ENCODE assay signal across 12 cellular contexts in genomic region chr20:52311209-52311794, GRCh38.
DNase-seq lines count a peak whose midpoint lies in the region; ATAC-seq and TF ChIP-seq lines count a peak whose summit lies in the region.
"Had no signal": no experiment of that assay in that cellular context is flagged by ENCODE, and none has a peak within 500 bp of the region (broad histone marks: within the 10 kb centered on the region; RNA-seq: fewer than 3 reads in every experiment).

No MANE protein-coding gene starts in this region.

- peak overlapping the region; percentile 23 for H3K4me3 ChIP-seq in GM23338
- H3K4me3 ChIP-seq in HUES6 (ENCODE audit: low read depth, low read length): no peak overlapping the region
- no peak overlapping the region for H3K4me3 ChIP-seq in parathyroid adenoma (ENCODE audit: low read depth, low read length)
- no peak overlapping the region for H3K4me3 ChIP-seq in PC-3 (ENCODE audit: low read length)
- H3K4me3 ChIP-seq: GM12878, GM23248 had no signal

- H3K36me3 Mint-ChIP-seq in GM23338 (ENCODE audit: low read depth): no peaks in the 10 kb centered on the region
- H3K36me3 Mint-ChIP-seq in glutamatergic neuron (ENCODE audit: unreplicated experiment): peaks cover 2% of the 10 kb centered on the region
- no peaks in the 10 kb centered on the region for H3K36me3 Mint-ChIP-seq in activated CD4-positive, alpha-beta T cell treated with anti-CD3 and anti-CD28 coated beads, Interleukin-2, amount 10 ng/mL, durations not matched to agents 7 days and 5 days (ENCODE audit: low read depth)

- no peaks in the 10 kb centered on the region for H3K79me2 ChIP-seq in GM23338 (replicated peaks; ENCODE audit: insufficient read depth)
- H3K79me2 ChIP-seq in parathyroid adenoma: no peaks in the 10 kb centered on the region
- H3K79me2 ChIP-seq in PC-3 (ENCODE audit: low read length): no peaks in the 10 kb centered on the region

- no peaks in the 10 kb centered on the region for H3K9me3 Mint-ChIP-seq in GM23338
- peaks cover 2% of the 10 kb centered on the region for H3K9me3 Mint-ChIP-seq in glutamatergic neuron (ENCODE audit: unreplicated experiment)
- no peaks in the 10 kb centered on the region for H3K9me3 Mint-ChIP-seq in activated CD4-positive, alpha-beta T cell treated with anti-CD3 and anti-CD28 coated beads, Interleukin-2, amount 10 ng/mL, durations not matched to agents 7 days and 5 days

- CTCF ChIA-PET in activated CD4-positive, alpha-beta T cell treated with anti-CD3 and anti-CD28 coated beads, Interleukin-2, amount 10 ng/mL, durations not matched to agents 7 days and 5 days (lab: Charles Lee): interaction anchor here (1.2 to 1.8 kb wide), 4 partner anchors 10 to 65 kb away, joined by 3 to 6 read pairs (median 4); no protein-coding TSS in a partner anchor
- CTCF ChIA-PET in PC-3 (lab: Charles Lee): interaction anchor here (0.7 kb wide), 1 partner anchor 915 kb away, joined by 4 read pairs; no protein-coding TSS in a partner anchor

- H3K9me3 ChIP-seq in HUES6 (ENCODE audit: control insufficient read depth, insufficient read depth, low read depth, low read length): no peaks in the 10 kb centered on the region
- no peaks in the 10 kb centered on the region for H3K9me3 ChIP-seq in parathyroid adenoma (ENCODE audit: control insufficient read depth, low read length)
- no peaks in the 10 kb centered on the region for H3K9me3 ChIP-seq in PC-3 (ENCODE audit: low read length)

- intact Hi-C loops in PC-3 (cut with micrococcal nuclease): loop anchor here (10.0 kb wide), 1 partner anchor 903 kb away; no protein-coding TSS in a partner anchor

- ATAC-seq in GM23338 (peak; percentile 62), PC-3 (no peak)

- H3K36me3 ChIP-seq in GM23338 (ENCODE audit: insufficient read depth) (no peaks in the 10 kb centered on the region), HUES6 (ENCODE audit: control insufficient read depth, insufficient read depth, low read length) (no peaks in the 10 kb centered on the region), parathyroid adenoma (ENCODE audit: control insufficient read depth, insufficient read depth, low read length) (no peaks in the 10 kb centered on the region), PC-3 (ENCODE audit: low read depth, low read length) (no peaks in the 10 kb centered on the region)

- DNase-seq in GM23338 (ENCODE audit: low spot score) (peak; percentile 53), glutamatergic neuron (no peak), PC-3 (no peak)
- no peak for DNase-seq in activated CD4-positive, alpha-beta T cell treated with anti-CD3 and anti-CD28 coated beads, Interleukin-2, amount 10 ng/mL, durations not matched to agents 7 days and 5 days
- no peak for DNase-seq in activated CD4-positive, alpha-beta T cell treated with anti-CD3 and anti-CD28 coated beads for 1 hour

- no peak overlapping the region for H3K4me3 Mint-ChIP-seq in GM23338
- no peak overlapping the region for H3K4me3 Mint-ChIP-seq in glutamatergic neuron (ENCODE audit: unreplicated experiment)
- H3K4me3 Mint-ChIP-seq in activated CD4-positive, alpha-beta T cell treated with anti-CD3 and anti-CD28 coated beads, Interleukin-2, amount 10 ng/mL, durations not matched to agents 7 days and 5 days: no peak overlapping the region
- H3K4me3 Mint-ChIP-seq: B cell; CD4-positive, alpha-beta T cell; HFFc6 had no signal

- H3K27me3 Mint-ChIP-seq in GM23338 (ENCODE audit: insufficient read depth, low read depth, poor library complexity): peaks cover 9% of the 10 kb centered on the region
- H3K27me3 Mint-ChIP-seq in glutamatergic neuron (ENCODE audit: unreplicated experiment): peaks cover 2% of the 10 kb centered on the region
- H3K27me3 Mint-ChIP-seq in activated CD4-positive, alpha-beta T cell treated with anti-CD3 and anti-CD28 coated beads, Interleukin-2, amount 10 ng/mL, durations not matched to agents 7 days and 5 days: no peaks in the 10 kb centered on the region
- H3K27me3 Mint-ChIP-seq: CD4-positive, alpha-beta T cell had no signal

- H3K4me2 ChIP-seq in GM23338 (peak overlapping the region; percentile 61), parathyroid adenoma (ENCODE audit: low read length) (no peak overlapping the region), PC-3 (ENCODE audit: low read length) (no peak overlapping the region)

- H3K9ac ChIP-seq in HUES6 (ENCODE audit: low read length) (peak overlapping the region; percentile 31), parathyroid adenoma (no peak overlapping the region), PC-3 (ENCODE audit: low read length) (no peak overlapping the region)
- H3K9ac ChIP-seq: GM23248 had no signal

- H3K9me2 ChIP-seq in GM23338 (ENCODE audit: insufficient read depth) (no peaks in the 10 kb centered on the region), PC-3 (replicated peaks; ENCODE audit: low read length) (no peaks in the 10 kb centered on the region)

- TF ChIP-seq CTCF in GM23338 (conservative IDR thresholded peaks at IDR 0.05; ENCODE audit: low read depth in 2 of 2) (no peak), glutamatergic neuron (IDR thresholded peaks at IDR 0.05; ENCODE audit: partially characterized antibody, unreplicated experiment) (no peak), parathyroid adenoma (IDR thresholded peaks at IDR 0.05) (no peak), PC-3 (conservative IDR thresholded peaks at IDR 0.05; ENCODE audit: low read depth, low read length) (no peak)

- peaks cover 39% of the 10 kb centered on the region for H3K4me1 Mint-ChIP-seq in GM23338
- peaks cover 42% of the 10 kb centered on the region for H3K4me1 Mint-ChIP-seq in glutamatergic neuron (ENCODE audit: low read depth, unreplicated experiment)
- peaks cover 25% of the 10 kb centered on the region for H3K4me1 Mint-ChIP-seq in activated CD4-positive, alpha-beta T cell treated with anti-CD3 and anti-CD28 coated beads, Interleukin-2, amount 10 ng/mL, durations not matched to agents 7 days and 5 days
- H3K4me1 Mint-ChIP-seq: B cell had no signal

- POLR2A ChIA-PET in activated CD4-positive, alpha-beta T cell treated with anti-CD3 and anti-CD28 coated beads, Interleukin-2, amount 10 ng/mL, durations not matched to agents 7 days and 5 days (lab: Charles Lee): no interaction called here
- POLR2A ChIA-PET in PC-3 (lab: Charles Lee; ENCODE audit: unreplicated experiment): no interaction called here

- peaks cover 14% of the 10 kb centered on the region for H3K27me3 ChIP-seq in GM23338 (ENCODE audit: insufficient read depth)
- 0 out of 2 replicates have a peak, but pooled peaks cover 3% of the 10 kb centered on the region for H3K27me3 ChIP-seq in HUES6 (ENCODE audit: control insufficient read depth, insufficient read depth, low read length)
- H3K27me3 ChIP-seq in parathyroid adenoma (ENCODE audit: control insufficient read depth, insufficient read depth, low read length): no peaks in the 10 kb centered on the region
- H3K27me3 ChIP-seq in PC-3 (ENCODE audit: low read length): peaks cover 64% of the 10 kb centered on the region

- H3F3A ChIP-seq in GM23338 (replicated peaks; ENCODE audit: low read depth) (no peaks in the 10 kb centered on the region), PC-3 (ENCODE audit: low read length, unreplicated experiment) (no peaks in the 10 kb centered on the region)

- no peak overlapping the region for H3K27ac ChIP-seq in GM23338 (ENCODE audit: low read depth)
- no peak overlapping the region for H3K27ac ChIP-seq in HUES6 (ENCODE audit: low read depth, low read length)
- no peak overlapping the region for H3K27ac ChIP-seq in parathyroid adenoma
- no peak overlapping the region for H3K27ac ChIP-seq in PC-3 (ENCODE audit: low read length)
- H3K27ac ChIP-seq: GM23248 had no signal

- H3K27ac Mint-ChIP-seq in GM23338 (no peak overlapping the region), glutamatergic neuron (ENCODE audit: unreplicated experiment) (peak overlapping the region; percentile 7)
- no peak overlapping the region for H3K27ac Mint-ChIP-seq in activated CD4-positive, alpha-beta T cell treated with anti-CD3 and anti-CD28 coated beads, Interleukin-2, amount 10 ng/mL, durations not matched to agents 7 days and 5 days
- H3K27ac Mint-ChIP-seq: B cell; CD4-positive, alpha-beta T cell; HFFc6 had no signal

- no TSS peak for BruUV-seq in PC-3 (replicated peaks; lab: Mats Ljungman, UMichigan)

- H3K4me1 ChIP-seq in GM23338 (ENCODE audit: insufficient read depth) (peaks cover 33% of the 10 kb centered on the region), HUES6 (ENCODE audit: control insufficient read depth, insufficient read depth, low read length) (peaks cover 21% of the 10 kb centered on the region), parathyroid adenoma (no peaks in the 10 kb centered on the region), PC-3 (ENCODE audit: insufficient read depth, low read length) (peaks cover 4% of the 10 kb centered on the region; the same call in 1 of the 2 replicates)

- H2AFZ ChIP-seq in GM23338: no peak overlapping the region
- peak overlapping the region; percentile 3 for H2AFZ ChIP-seq in parathyroid adenoma
- H2AFZ ChIP-seq in PC-3 (ENCODE audit: low read length): no peak overlapping the region
- H2AFZ ChIP-seq: GM23248 had no signal

- no peaks in the 10 kb centered on the region for H4K20me1 ChIP-seq in GM23338 (replicated peaks; ENCODE audit: insufficient read depth)
- H4K20me1 ChIP-seq in PC-3 (ENCODE audit: low read length): no peaks in the 10 kb centered on the region

TF ChIP-seq in GM23338, 12 proteins besides CTCF, POLR2A, EP300 and RAD21 (continues in another document):
- TF ChIP-seq EZH2phosphoT487 (IDR thresholded peaks at IDR 0.05; ENCODE audit: unreplicated experiment) (no peak), EZH2 (IDR thresholded peaks at IDR 0.05; ENCODE audit: low read depth, unreplicated experiment) (no peak), JUNB (IDR thresholded peaks at IDR 0.05; ENCODE audit: unreplicated experiment) (no peak), POLR2AphosphoS5 (IDR thresholded peaks at IDR 0.05; ENCODE audit: low read depth) (no peak)
